Comparison of ENCODE assay signal across 8 cellular contexts in the genomic region with DNA sequence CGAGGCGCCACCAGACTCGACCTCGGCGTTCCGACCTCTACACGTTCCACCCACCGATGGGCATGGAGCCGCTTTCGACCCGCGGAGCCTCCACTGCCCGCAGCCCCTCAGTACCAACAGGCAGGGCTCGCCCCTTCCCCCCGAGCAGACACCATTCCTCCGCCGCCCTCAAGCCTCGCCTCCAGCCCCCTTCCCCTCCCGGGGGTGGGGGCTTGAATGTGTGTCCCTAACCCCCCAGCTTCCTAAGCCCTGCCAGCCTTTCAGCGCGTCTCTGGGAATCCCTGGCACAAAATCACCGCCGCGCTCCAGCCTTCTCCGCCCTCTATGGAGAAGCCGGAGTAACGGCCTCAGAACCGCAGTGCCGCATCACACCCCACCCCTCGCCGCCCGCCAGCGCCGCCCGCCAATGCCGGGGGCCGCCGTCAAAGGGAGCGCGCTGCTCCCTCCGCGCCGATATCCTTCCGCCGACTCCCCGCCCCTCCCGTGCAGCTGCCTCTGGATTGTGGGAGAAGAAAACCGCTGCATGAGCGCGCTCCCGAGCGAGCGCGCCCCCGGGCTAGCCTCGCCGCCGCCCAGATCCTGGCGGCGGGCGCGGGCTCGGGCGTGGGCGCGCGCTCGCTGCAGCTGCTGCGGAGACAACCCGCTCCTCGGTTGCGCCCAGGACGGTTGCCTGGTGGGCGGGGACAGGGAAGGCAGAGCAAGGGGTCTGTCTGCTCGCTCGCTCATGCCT. TPM values are rescaled to one million over a fixed set of nuclear protein-coding genes. Genes with fewer than 3 reads are reported as not detected.
DNase-seq lines count a peak whose midpoint lies in the region; ATAC-seq and TF ChIP-seq lines count a peak whose summit lies in the region.

Gene CCDC88A, minus strand, starts transcription at position 343 of the 730 bp plus-strand sequence. CDS start 777 bp downstream, outside the sequence.

- peak within 1 kb of the TSS; percentile 89 for H3K4me3 ChIP-seq in choroid plexus epithelial cell (ENCODE audit: low read depth, low read length)

- DNase-seq in AML-193 (lab: John Stamatoyannopoulos, UW) (peak; percentile 81 to 89), NCI-H460 (ENCODE audit: extremely low read depth, low read depth) (peak; percentile 94), choroid plexus epithelial cell (ENCODE audit: low read depth) (peak; percentile 99), kidney glomerular epithelial cell (lab: John Stamatoyannopoulos, UW) (peak; percentile 91)
- peak; percentile 79 for DNase-seq in activated CD4-positive, alpha-beta T cell treated with anti-CD3 and anti-CD28 coated beads for 1 hour
- DNase-seq in stimulated activated CD4-positive, alpha-beta T cell treated with anti-CD3 and anti-CD28 coated beads, Interleukin-15, amount 100 ng/mL, for 48 hours (ENCODE audit: low read depth in 2 of 2) = peak; percentile 76 to 83

- peak; percentile 79 for TF ChIP-seq POLR2A in GM19099 (IDR thresholded peaks at IDR 0.05; ENCODE audit: extremely low read depth, insufficient read length, low read depth)

- peak; percentile 39 for TF ChIP-seq CTCF in choroid plexus epithelial cell (conservative IDR thresholded peaks at IDR 0.05; ENCODE audit: low read depth, low read length)

- ATAC-seq in HG03378 (IDR thresholded peaks at IDR 0.05; ENCODE audit: unreplicated experiment) = peak; percentile 46

RNA-seq across cellular contexts. Expression of gene CCDC88A, which starts in this region (rescaled TPM):
- total RNA-seq in NCI-H460 (2014; rRNA removed; shearing (Covaris generic)) = 51.9 and 58.0 TPM in 2 replicates
- 61.3 and 98.8 TPM in 2 replicates for polyA plus RNA-seq in NCI-H460 (2014; cell fraction: nucleus; rRNA removed)

Comparison
In these comparisons a context has a peak if more than half of its experiments do, and no peak if none do; other contexts are left out.
1. Peak in every context shown above with its lines: DNase-seq, ATAC-seq and H3K4me3 ChIP-seq.